ENCODE assay signal across 34 cellular contexts in genomic region chr1:180606109-180606508, GRCh38. TPM values are rescaled to one million over a fixed set of nuclear protein-coding genes. Genes with fewer than 3 reads are reported as not detected.
"Had no signal": no experiment of that assay in that cellular context is flagged by ENCODE, and none has a peak within 500 bp of the region (broad histone marks: within the 10 kb centered on the region; RNA-seq: fewer than 3 reads in every experiment).

No MANE protein-coding gene starts in this region.

- H3K36me3 Mint-ChIP-seq: naive thymus-derived CD8-positive, alpha-beta T cell; natural killer cell treated with Interleukin-12 subunit alpha and Interleukin-12 subunit beta and Interleukin-15 and Interleukin-18, amount 100 ng/mL, for 72 hours; stimulated activated effector memory CD8-positive, alpha-beta T cell treated with anti-CD3 and anti-CD28 coated beads, Interleukin-12 subunit alpha, Interleukin-12 subunit beta, amount 100 ng/mL, for 72 hours; stimulated activated naive B cell treated with anti-CD40 and anti-IgM and Interleukin-4, amounts not matched to agents 10 μg/mL and 1 μg/mL and 100 μg/mL, for 72 hours had no signal

- H3K9ac ChIP-seq: parathyroid adenoma had no signal

- DNase-seq: naive thymus-derived CD8-positive, alpha-beta T cell; nephron progenitor cell; occipital lobe; ovary; posterior cingulate gyrus; psoas muscle; right cardiac atrium; right lobe of liver; sigmoid colon; small intestine; stimulated activated CD4-positive, alpha-beta T cell treated with anti-CD3 and anti-CD28 coated beads, Interleukin-15, amount 100 ng/mL, for 24 hours; stimulated activated CD4-positive, alpha-beta T cell treated with anti-CD3 and anti-CD28 coated beads, Interleukin-2, amount 100 ng/mL, for 24 hours; stimulated activated CD4-positive, alpha-beta T cell treated with anti-CD3 and anti-CD28 coated beads, Interleukin-2, amount 100 ng/mL, for 48 hours; stimulated activated CD4-positive, alpha-beta T cell treated with anti-CD3 and anti-CD28 coated beads, Interleukin-4, amount 100 ng/mL, for 24 hours; stimulated activated naive B cell treated with anti-CD40 and anti-IgM and Interleukin-4, amounts not matched to agents 10 μg/mL and 1 μg/mL and 100 μg/mL, for 72 hours; stimulated activated naive CD4-positive, alpha-beta T cell treated with Interleukin-2 at 50 U/mL for 16 hours; stomach; thyroid gland; upper lobe of left lung had no signal

- H3K36me3 ChIP-seq: ovary, right lobe of liver, sigmoid colon, stomach, thoracic aorta, thyroid gland, tibial nerve, upper lobe of left lung, vagina had no signal

- H3K27me3 ChIP-seq: ovary, right lobe of liver, sigmoid colon, stomach, thyroid gland, tibial nerve, upper lobe of left lung, vagina had no signal

- H3K79me2 ChIP-seq: parathyroid adenoma had no signal

- FAIRE-seq: small intestine, urothelium cell line had no signal

- H3K27ac Mint-ChIP-seq: naive thymus-derived CD8-positive, alpha-beta T cell; natural killer cell treated with Interleukin-12 subunit alpha and Interleukin-12 subunit beta and Interleukin-15 and Interleukin-18, amount 100 ng/mL, for 72 hours; nephron progenitor cell; progenitor cell of endocrine pancreas; stimulated activated effector memory CD8-positive, alpha-beta T cell treated with anti-CD3 and anti-CD28 coated beads, Interleukin-12 subunit alpha, Interleukin-12 subunit beta, amount 100 ng/mL, for 72 hours; stimulated activated naive CD8-positive, alpha-beta T cell treated with anti-CD3 and anti-CD28 coated beads, Interleukin-15, Interleukin-2, amounts not matched to agents 100 ng/mL and 50 ng/mL, for 24 hours had no signal

- H2AFZ ChIP-seq: parathyroid adenoma had no signal

- H3K27ac ChIP-seq: ovary, parathyroid adenoma, psoas muscle, right lobe of liver, sigmoid colon, stomach, thoracic aorta, thyroid gland, tibial nerve, upper lobe of left lung, vagina had no signal

- H3K9me3 Mint-ChIP-seq: natural killer cell treated with Interleukin-12 subunit alpha and Interleukin-12 subunit beta and Interleukin-15 and Interleukin-18, amount 100 ng/mL, for 72 hours; nephron progenitor cell; stimulated activated effector memory CD8-positive, alpha-beta T cell treated with anti-CD3 and anti-CD28 coated beads, Interleukin-12 subunit alpha, Interleukin-12 subunit beta, amount 100 ng/mL, for 72 hours; stimulated activated naive CD8-positive, alpha-beta T cell treated with anti-CD3 and anti-CD28 coated beads, Interleukin-15, Interleukin-2, amounts not matched to agents 100 ng/mL and 50 ng/mL, for 24 hours had no signal

- H3K9me3 ChIP-seq: ovary, psoas muscle, right lobe of liver, sigmoid colon, stomach, thoracic aorta, thyroid gland, tibial nerve, upper lobe of left lung, vagina had no signal

- H3K4me3 ChIP-seq: ovary, psoas muscle, right lobe of liver, sigmoid colon, stomach, thoracic aorta, thyroid gland, tibial nerve, upper lobe of left lung, vagina had no signal

- H3K4me3 Mint-ChIP-seq: naive thymus-derived CD8-positive, alpha-beta T cell; natural killer cell treated with Interleukin-12 subunit alpha and Interleukin-12 subunit beta and Interleukin-15 and Interleukin-18, amount 100 ng/mL, for 72 hours; nephron progenitor cell; stimulated activated effector memory CD8-positive, alpha-beta T cell treated with anti-CD3 and anti-CD28 coated beads, Interleukin-12 subunit alpha, Interleukin-12 subunit beta, amount 100 ng/mL, for 72 hours; stimulated activated naive B cell treated with anti-CD40 and anti-IgM and Interleukin-4, amounts not matched to agents 10 μg/mL and 1 μg/mL and 100 μg/mL, for 72 hours; stimulated activated naive CD8-positive, alpha-beta T cell treated with anti-CD3 and anti-CD28 coated beads, Interleukin-15, Interleukin-2, amounts not matched to agents 100 ng/mL and 50 ng/mL, for 24 hours had no signal

- H3K27me3 Mint-ChIP-seq: progenitor cell of endocrine pancreas; stimulated activated naive B cell treated with anti-CD40 and anti-IgM and Interleukin-4, amounts not matched to agents 10 μg/mL and 1 μg/mL and 100 μg/mL, for 72 hours; stimulated activated naive CD8-positive, alpha-beta T cell treated with anti-CD3 and anti-CD28 coated beads, Interleukin-15, Interleukin-2, amounts not matched to agents 100 ng/mL and 50 ng/mL, for 24 hours had no signal

- ATAC-seq: naive thymus-derived CD8-positive, alpha-beta T cell; natural killer cell treated with Interleukin-12 subunit alpha and Interleukin-12 subunit beta and Interleukin-15 and Interleukin-18, amount 100 ng/mL, for 72 hours; psoas muscle; right cardiac atrium; right lobe of liver; stimulated activated effector memory CD8-positive, alpha-beta T cell treated with anti-CD3 and anti-CD28 coated beads, Interleukin-12 subunit alpha, Interleukin-12 subunit beta, amount 100 ng/mL, for 72 hours; stimulated activated naive B cell treated with anti-CD40 and anti-IgM and Interleukin-4, amounts not matched to agents 10 μg/mL and 1 μg/mL and 100 μg/mL, for 72 hours had no signal

- H3K4me1 ChIP-seq: right lobe of liver, stomach, thyroid gland, tibial nerve, vagina had no signal

RNA-seq across cellular contexts. Expression of gene OVAAL, which starts 47.3 kb away (rescaled TPM):
- total RNA-seq: naive thymus-derived CD8-positive, alpha-beta T cell; natural killer cell treated with Interleukin-12 subunit alpha and Interleukin-12 subunit beta and Interleukin-15 and Interleukin-18, amount 100 ng/mL, for 72 hours; occipital lobe; osteoblast; ovary; progenitor cell of endocrine pancreas; psoas muscle; renal cortical epithelial cell; right lobe of liver; sigmoid colon; skeletal muscle tissue; stomach; subcutaneous adipose tissue; temporal lobe; thoracic aorta; thyroid gland; tibial nerve; upper lobe of left lung; ureter; vagina had no signal
- polyA plus RNA-seq: naive thymus-derived CD8-positive, alpha-beta T cell; ovary; sigmoid colon; small intestine; stomach had no signal
